In genomic region chr13:100627142-100627541, GRCh38 we compare ENCODE assay signal across 27 cellular contexts.
"Had no signal": no experiment of that assay in that cellular context is flagged by ENCODE, and none has a peak within 500 bp of the region (broad histone marks: within the 10 kb centered on the region; RNA-seq: fewer than 3 reads in every experiment).

No MANE protein-coding gene starts in this region.

- H3K4me1 ChIP-seq: esophagus muscularis mucosa, foreskin keratinocyte, gastroesophageal sphincter, heart right ventricle, right lobe of liver, suprapubic skin, transverse colon, vagina had no signal

- H3K27ac Mint-ChIP-seq: mesothelial cell of epicardium; stimulated activated naive CD8-positive, alpha-beta T cell treated with anti-CD3 and anti-CD28 coated beads, Interleukin-15, amount 100 ng/mL, for 72 hours had no signal

- H3K4me3 ChIP-seq: dorsolateral prefrontal cortex, esophagus muscularis mucosa, gastroesophageal sphincter, heart right ventricle, lung, ovary, right lobe of liver, suprapubic skin, transverse colon, vagina had no signal

- H3K4me3 Mint-ChIP-seq: mesothelial cell of epicardium; naive thymus-derived CD4-positive, alpha-beta T cell; nephron; stimulated activated naive CD8-positive, alpha-beta T cell treated with anti-CD3 and anti-CD28 coated beads, Interleukin-15, amount 100 ng/mL, for 72 hours had no signal

- H3K36me3 ChIP-seq: ovary had no signal

- H3K27ac ChIP-seq: esophagus muscularis mucosa, foreskin keratinocyte, gastroesophageal sphincter, heart right ventricle, ovary, right lobe of liver, suprapubic skin, transverse colon, vagina had no signal

- H3K27me3 Mint-ChIP-seq: naive thymus-derived CD4-positive, alpha-beta T cell; stimulated activated naive CD8-positive, alpha-beta T cell treated with anti-CD3 and anti-CD28 coated beads, Interleukin-15, amount 100 ng/mL, for 72 hours had no signal

- DNase-seq: dorsolateral prefrontal cortex; effector CD4-positive, alpha-beta T cell; foreskin keratinocyte; heart right ventricle; hippocampal formation; kidney glomerular epithelial cell; left colon; mesenchymal stem cell; naive thymus-derived CD4-positive, alpha-beta T cell; occipital lobe; ovary; posterior cingulate gyrus; right lobe of liver; small intestine; stimulated activated CD4-positive, alpha-beta T cell treated with anti-CD3 and anti-CD28 coated beads, Interleukin-15, amount 100 ng/mL, for 24 hours; stimulated activated CD4-positive, alpha-beta T cell treated with anti-CD3 and anti-CD28 coated beads, Interleukin-2, amount 100 ng/mL, for 48 hours; stimulated activated CD8-positive, alpha-beta memory T cell treated with anti-CD3 and anti-CD28 coated beads, Interleukin-4, amount 100 ng/mL, for 48 hours; stimulated activated naive CD4-positive, alpha-beta T cell; stimulated activated naive CD8-positive, alpha-beta T cell treated with anti-CD3 and anti-CD28 coated beads, Interleukin-15, amount 100 ng/mL, for 72 hours; transverse colon had no signal

- H3K4me1 Mint-ChIP-seq: nephron; stimulated activated naive CD8-positive, alpha-beta T cell treated with anti-CD3 and anti-CD28 coated beads, Interleukin-15, amount 100 ng/mL, for 72 hours had no signal

- H3K27me3 ChIP-seq: dorsolateral prefrontal cortex, esophagus muscularis mucosa, foreskin keratinocyte, gastroesophageal sphincter, heart right ventricle, ovary, right lobe of liver, suprapubic skin, transverse colon, vagina had no signal

- H3K9me3 Mint-ChIP-seq: mesothelial cell of epicardium; naive thymus-derived CD4-positive, alpha-beta T cell; nephron; stimulated activated naive CD8-positive, alpha-beta T cell treated with anti-CD3 and anti-CD28 coated beads, Interleukin-15, amount 100 ng/mL, for 72 hours had no signal

- H3K9me3 ChIP-seq: esophagus muscularis mucosa, gastroesophageal sphincter, heart right ventricle, ovary, right lobe of liver, suprapubic skin, transverse colon, vagina had no signal

- ATAC-seq: foreskin keratinocyte; gastroesophageal sphincter; heart right ventricle; left colon; naive thymus-derived CD4-positive, alpha-beta T cell; right lobe of liver; stimulated activated naive CD8-positive, alpha-beta T cell treated with anti-CD3 and anti-CD28 coated beads, Interleukin-15, amount 100 ng/mL, for 72 hours had no signal
